Comparison of ENCODE assay signal across 1 cellular context in genomic region chr4:125735107-125735506, GRCh38.
TF ChIP-seq lines count a peak whose summit lies in the region.

No MANE protein-coding gene starts in this region.

TF ChIP-seq in HCT116, 20 proteins besides CTCF, POLR2A, EP300 and RAD21 (continued from another document):
- TF ChIP-seq ELF1 (IDR thresholded peaks at IDR 0.05; ENCODE audit: borderline replicate concordance, low read depth) (no peak), MAX (IDR thresholded peaks at IDR 0.05) (peak; percentile 60), CEBPB (IDR thresholded peaks at IDR 0.05; ENCODE audit: low read depth) (peak; percentile 56), JUND (IDR thresholded peaks at IDR 0.05) (peak; percentile 30; the same call in 1 of the 2 replicates), EZH2phosphoT487 (IDR thresholded peaks at IDR 0.05; ENCODE audit: borderline replicate concordance) (no peak), POLR2AphosphoS5 (IDR thresholded peaks at IDR 0.05; ENCODE audit: low read depth, low read length) (no peak), YY1 (IDR thresholded peaks at IDR 0.05; ENCODE audit: extremely low read depth, insufficient replicate concordance, low read depth, low read length) (no peak), SP1 (IDR thresholded peaks at IDR 0.05; ENCODE audit: low read depth) (peak; percentile 39; the same call in 1 of the 2 replicates), EZH2 (IDR thresholded peaks at IDR 0.05) (no peak), FOSL1 (IDR thresholded peaks at IDR 0.05; ENCODE audit: low read depth) (peak; percentile 60), SRF (IDR thresholded peaks at IDR 0.05; ENCODE audit: low read depth) (no peak), SIN3A (IDR thresholded peaks at IDR 0.05; ENCODE audit: low read depth) (no peak)
- TF ChIP-seq, protein P1, sequence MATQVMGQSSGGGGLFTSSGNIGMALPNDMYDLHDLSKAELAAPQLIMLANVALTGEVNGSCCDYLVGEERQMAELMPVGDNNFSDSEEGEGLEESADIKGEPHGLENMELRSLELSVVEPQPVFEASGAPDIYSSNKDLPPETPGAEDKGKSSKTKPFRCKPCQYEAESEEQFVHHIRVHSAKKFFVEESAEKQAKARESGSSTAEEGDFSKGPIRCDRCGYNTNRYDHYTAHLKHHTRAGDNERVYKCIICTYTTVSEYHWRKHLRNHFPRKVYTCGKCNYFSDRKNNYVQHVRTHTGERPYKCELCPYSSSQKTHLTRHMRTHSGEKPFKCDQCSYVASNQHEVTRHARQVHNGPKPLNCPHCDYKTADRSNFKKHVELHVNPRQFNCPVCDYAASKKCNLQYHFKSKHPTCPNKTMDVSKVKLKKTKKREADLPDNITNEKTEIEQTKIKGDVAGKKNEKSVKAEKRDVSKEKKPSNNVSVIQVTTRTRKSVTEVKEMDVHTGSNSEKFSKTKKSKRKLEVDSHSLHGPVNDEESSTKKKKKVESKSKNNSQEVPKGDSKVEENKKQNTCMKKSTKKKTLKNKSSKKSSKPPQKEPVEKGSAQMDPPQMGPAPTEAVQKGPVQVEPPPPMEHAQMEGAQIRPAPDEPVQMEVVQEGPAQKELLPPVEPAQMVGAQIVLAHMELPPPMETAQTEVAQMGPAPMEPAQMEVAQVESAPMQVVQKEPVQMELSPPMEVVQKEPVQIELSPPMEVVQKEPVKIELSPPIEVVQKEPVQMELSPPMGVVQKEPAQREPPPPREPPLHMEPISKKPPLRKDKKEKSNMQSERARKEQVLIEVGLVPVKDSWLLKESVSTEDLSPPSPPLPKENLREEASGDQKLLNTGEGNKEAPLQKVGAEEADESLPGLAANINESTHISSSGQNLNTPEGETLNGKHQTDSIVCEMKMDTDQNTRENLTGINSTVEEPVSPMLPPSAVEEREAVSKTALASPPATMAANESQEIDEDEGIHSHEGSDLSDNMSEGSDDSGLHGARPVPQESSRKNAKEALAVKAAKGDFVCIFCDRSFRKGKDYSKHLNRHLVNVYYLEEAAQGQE (IDR thresholded peaks at IDR 0.05; ENCODE audit: low read depth) = no peak
